In genomic region chr2:181306785-181307184, GRCh38 we compare ENCODE assay signal across 10 cellular contexts.
A peak's percentile ranks its signal among the peaks of the same experiment; 100 is the strongest.
DNase-seq lines count a peak whose midpoint lies in the region; ATAC-seq and TF ChIP-seq lines count a peak whose summit lies in the region.
"Had no signal": no experiment of that assay in that cellular context is flagged by ENCODE, and none has a peak within 500 bp of the region (broad histone marks: within the 10 kb centered on the region; RNA-seq: fewer than 3 reads in every experiment).

No MANE protein-coding gene starts in this region.

- H3K4me1 ChIP-seq in OCI-LY3 (ENCODE audit: low read length) = peaks cover 47% of the 10 kb centered on the region
- H3K4me1 ChIP-seq: suprapubic skin had no signal

- no peak overlapping the region for H3K9ac ChIP-seq in OCI-LY3 (ENCODE audit: low read length)

- TF ChIP-seq CTCF in OCI-LY3 (IDR thresholded peaks at IDR 0.05; ENCODE audit: low read depth, low read length) = no peak
- no peak for TF ChIP-seq CTCF in fibroblast of villous mesenchyme (IDR thresholded peaks at IDR 0.05; ENCODE audit: insufficient read depth, low read depth, low read length)

- H3K4me3 ChIP-seq in OCI-LY3 (ENCODE audit: low read length) (peak overlapping the region; percentile 6; the same call in 1 of the 2 replicates), fibroblast of villous mesenchyme (ENCODE audit: low read depth, low read length) (no peak overlapping the region)
- H3K4me3 ChIP-seq: suprapubic skin had no signal

- DNase-seq in DMS53 (lab: John Stamatoyannopoulos, UW) (peak; percentile 52), fibroblast of villous mesenchyme (ENCODE audit: low read depth) (peak; percentile 37), DMS 273 (lab: John Stamatoyannopoulos, UW; ENCODE audit: unreplicated experiment) (no peak), COLO668 (lab: John Stamatoyannopoulos, UW; ENCODE audit: unreplicated experiment) (no peak), foreskin melanocyte (no peak), left cardiac atrium (no peak)
- DNase-seq: GF-D8 had no signal

- no peak overlapping the region for H3K27ac ChIP-seq in OCI-LY3 (ENCODE audit: low read length)
- H3K27ac ChIP-seq: suprapubic skin had no signal

- no peaks in the 10 kb centered on the region for H4K20me1 ChIP-seq in OCI-LY3 (ENCODE audit: insufficient read depth, low read length)

- no peaks in the 10 kb centered on the region for H3K79me2 ChIP-seq in OCI-LY3 (ENCODE audit: low read length)

- H3K36me3 ChIP-seq in OCI-LY3 (replicated peaks; ENCODE audit: low read depth, low read length) = no peaks in the 10 kb centered on the region
- H3K36me3 ChIP-seq: suprapubic skin had no signal

- no peaks in the 10 kb centered on the region for H3K9me3 ChIP-seq in OCI-LY3 (ENCODE audit: insufficient read depth, low read length)
- H3K9me3 ChIP-seq: suprapubic skin had no signal

- H3K27me3 ChIP-seq in OCI-LY3 (ENCODE audit: low read depth, low read length) = no peaks in the 10 kb centered on the region
- H3K27me3 ChIP-seq: suprapubic skin had no signal

- peak overlapping the region; percentile 41 for H3K4me2 ChIP-seq in OCI-LY3 (ENCODE audit: low read length)

- intact Hi-C loops in left cardiac atrium (cut with DNase I) = no loop called here

- no peak overlapping the region for H2AFZ ChIP-seq in OCI-LY3 (ENCODE audit: low read depth, low read length)

- ATAC-seq in GM21576 (IDR thresholded peaks at IDR 0.05; ENCODE audit: unreplicated experiment) = peak; percentile 19
- ATAC-seq in left cardiac atrium = no peak

Comparison
In these comparisons a context has a peak if more than half of its experiments do, and no peak if none do; other contexts are left out.
1. DNase-seq: peak in DMS53 (single experiment) and fibroblast of villous mesenchyme (single experiment); none in DMS 273 (single experiment), COLO668 (single experiment), foreskin melanocyte (single experiment) and left cardiac atrium (single experiment).